ENCODE assay signal across 27 cellular contexts in genomic region chr1:113779542-113779941, GRCh38.
"Had no signal": no experiment of that assay in that cellular context is flagged by ENCODE, and none has a peak within 500 bp of the region (broad histone marks: within the 10 kb centered on the region; RNA-seq: fewer than 3 reads in every experiment).

No MANE protein-coding gene starts in this region.

- H3K27ac ChIP-seq: colonic mucosa, epithelial cell of prostate, foreskin keratinocyte, lower lobe of right lung, parathyroid adenoma, right atrium auricular region, testis, tibial artery had no signal

- H3K9me3 ChIP-seq: colonic mucosa, lower lobe of right lung, right atrium auricular region, testis, tibial artery had no signal

- H3K4me3 Mint-ChIP-seq: dendritic cell treated with granulocyte-macrophage colony-stimulating factor and Interleukin-4, amounts not matched to agents 40 ng/mL and 50 ng/mL, for 4 days; endodermal cell; natural killer cell; stimulated activated memory B cell treated with anti-CD40 and anti-IgM and Interleukin-4, amounts not matched to agents 10 μg/mL and 1 μg/mL and 100 μg/mL, for 72 hours; type B pancreatic cell had no signal

- H3K27me3 Mint-ChIP-seq: dendritic cell treated with granulocyte-macrophage colony-stimulating factor and Interleukin-4, amounts not matched to agents 40 ng/mL and 50 ng/mL, for 4 days; progenitor cell of endocrine pancreas; stimulated activated memory B cell treated with anti-CD40 and anti-IgM and Interleukin-4, amounts not matched to agents 10 μg/mL and 1 μg/mL and 100 μg/mL, for 72 hours; type B pancreatic cell had no signal

- H3K36me3 ChIP-seq: colonic mucosa had no signal

- ATAC-seq: esophagus mucosa; foreskin keratinocyte; heart right ventricle; left ventricle myocardium superior; lower lobe of right lung; natural killer cell; sciatic nerve; stimulated activated memory B cell treated with anti-CD40 and anti-IgM and Interleukin-4, amounts not matched to agents 10 μg/mL and 1 μg/mL and 100 μg/mL, for 72 hours; stimulated activated naive CD8-positive, alpha-beta T cell treated with anti-CD3 and anti-CD28 coated beads, Interleukin-15, Interleukin-2, amounts not matched to agents 100 U/mL and 50 U/mL, for 24 hours had no signal

- H3K27me3 ChIP-seq: colonic mucosa, foreskin keratinocyte, heart right ventricle, right atrium auricular region, testis, tibial artery had no signal

- H3K4me3 ChIP-seq: colonic mucosa, heart right ventricle, lower lobe of right lung, right atrium auricular region, smooth muscle cell, testis, tibial artery had no signal

- H3K27ac Mint-ChIP-seq: dendritic cell treated with granulocyte-macrophage colony-stimulating factor and Interleukin-4, amounts not matched to agents 40 ng/mL and 50 ng/mL, for 4 days; endodermal cell; natural killer cell; progenitor cell of endocrine pancreas; stimulated activated memory B cell treated with anti-CD40 and anti-IgM and Interleukin-4, amounts not matched to agents 10 μg/mL and 1 μg/mL and 100 μg/mL, for 72 hours; type B pancreatic cell had no signal

- DNase-seq: colonic mucosa; effector CD8-positive, alpha-beta T cell; endodermal cell; foreskin keratinocyte; glutamatergic neuron; heart right ventricle; hippocampal formation; kidney glomerular epithelial cell; left ventricle myocardium superior; lower lobe of right lung; natural killer cell; stimulated activated CD4-positive, alpha-beta T cell treated with anti-CD3 and anti-CD28 coated beads, Interleukin-2, amount 100 ng/mL, for 24 hours; stimulated activated CD4-positive, alpha-beta T cell treated with anti-CD3 and anti-CD28 coated beads, Interleukin-4, amount 100 ng/mL, for 24 hours; stimulated activated naive CD8-positive, alpha-beta T cell treated with anti-CD3 and anti-CD28 coated beads, Interleukin-15, Interleukin-2, amounts not matched to agents 100 U/mL and 50 U/mL, for 24 hours; substantia nigra; testis; tibial artery had no signal

- H3K9me3 Mint-ChIP-seq: dendritic cell treated with granulocyte-macrophage colony-stimulating factor and Interleukin-4, amounts not matched to agents 40 ng/mL and 50 ng/mL, for 4 days; endodermal cell; natural killer cell; type B pancreatic cell had no signal

- H3K36me3 Mint-ChIP-seq: natural killer cell had no signal
